ENCODE assay signal across 1 cellular context in genomic region chr9:18237776-18238175, GRCh38.
TF ChIP-seq lines count a peak whose summit lies in the region.

No MANE protein-coding gene starts in this region.

TF ChIP-seq in H1, 55 proteins besides CTCF, POLR2A, EP300 and RAD21:
- no peak for TF ChIP-seq GABPA (IDR thresholded peaks at IDR 0.05; ENCODE audit: borderline replicate concordance, insufficient read depth, low read length)
- TF ChIP-seq SIX5 (IDR thresholded peaks at IDR 0.05; ENCODE audit: low read depth, low read length), result no peak
- TF ChIP-seq SRF (IDR thresholded peaks at IDR 0.05; ENCODE audit: low read depth, low read length), result no peak
- TF ChIP-seq BRCA1 (IDR thresholded peaks at IDR 0.05; ENCODE audit: low read depth, low read length), result no peak
- TF ChIP-seq RBBP5 (IDR thresholded peaks at IDR 0.05; ENCODE audit: borderline replicate concordance, low read depth, low read length), result no peak
- TF ChIP-seq CREB1 (IDR thresholded peaks at IDR 0.05), result no peak
- TF ChIP-seq KDM5A (IDR thresholded peaks at IDR 0.05; ENCODE audit: low read length), result no peak
- TF ChIP-seq KDM4A (IDR thresholded peaks at IDR 0.05; ENCODE audit: low read depth, low read length, severe bottlenecking), result no peak
- no peak for TF ChIP-seq CEBPB (IDR thresholded peaks at IDR 0.05; ENCODE audit: low read depth, low read length)
- TF ChIP-seq RFX5 (IDR thresholded peaks at IDR 0.05; ENCODE audit: borderline replicate concordance, low read depth, low read length), result no peak
TF ChIP-seq in H1: peak in this region for 0.
